In the genomic region with DNA sequence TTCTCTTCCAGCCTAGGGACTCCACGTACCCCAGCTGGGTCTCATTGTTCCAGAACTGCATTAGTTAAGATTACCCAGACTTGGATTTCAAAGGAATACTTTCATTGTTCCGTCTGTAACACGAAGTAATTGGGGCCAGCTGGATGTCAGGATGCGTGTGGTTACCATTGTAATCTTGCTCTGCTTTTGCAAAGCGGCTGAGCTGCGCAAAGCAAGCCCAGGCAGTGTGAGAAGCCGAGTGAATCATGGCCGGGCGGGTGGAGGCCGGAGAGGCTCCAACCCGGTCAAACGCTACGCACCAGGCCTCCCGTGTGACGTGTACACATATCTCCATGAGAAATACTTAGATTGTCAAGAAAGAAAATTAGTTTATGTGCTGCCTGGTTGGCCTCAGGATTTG, we compare ENCODE assay signal across 8 cellular contexts. TPM values are rescaled to one million over a fixed set of nuclear protein-coding genes. Genes with fewer than 3 reads are reported as not detected.
DNase-seq lines count a peak whose midpoint lies in the region; ATAC-seq and TF ChIP-seq lines count a peak whose summit lies in the region.

No MANE protein-coding gene starts in this region.

- TF ChIP-seq CTCF in astrocyte of the cerebellum (IDR thresholded peaks at IDR 0.05; ENCODE audit: low read depth, low read length, missing control alignments) = no peak
- TF ChIP-seq CTCF in right atrium auricular region (IDR thresholded peaks at IDR 0.05) = no peak
- no peak for TF ChIP-seq CTCF in GM13977 (IDR thresholded peaks at IDR 0.05; ENCODE audit: extremely low read depth, insufficient read depth, missing control alignments)

- ATAC-seq in GM21717 (IDR thresholded peaks at IDR 0.05; ENCODE audit: unreplicated experiment) = no peak

- H3K27ac ChIP-seq in right atrium auricular region (peak overlapping the region; percentile 55 to 78), rectal smooth muscle tissue (ENCODE audit: low read depth, low read length) (peak overlapping the region; percentile 14)

- H3K4me1 ChIP-seq in right atrium auricular region = peaks cover 0 to 19% of the 10 kb centered on the region in 2 donors
- no peaks in the 10 kb centered on the region for H3K4me1 ChIP-seq in rectal smooth muscle tissue (ENCODE audit: control insufficient read depth, insufficient read depth, low read length)

- H3K9me3 ChIP-seq in right atrium auricular region = no peaks in the 10 kb centered on the region

- DNase-seq in EL = peak; percentile 87
- DNase-seq in astrocyte of the cerebellum (ENCODE audit: low read depth) = peak; percentile 82
- DNase-seq in right atrium auricular region (ENCODE audit: low spot score) = peak; percentile 90
- DNase-seq in stimulated activated CD4-positive, alpha-beta T cell treated with anti-CD3 and anti-CD28 coated beads, Interleukin-2, amount 100 ng/mL, for 24 hours = no peak
- no peak for DNase-seq in GM13977 (ENCODE audit: low spot score)
- no peak for DNase-seq in NCI-H1092 treated with DMSO at 0.1 percent for 48 hours (lab: John Stamatoyannopoulos, UW)

- in situ Hi-C loops in astrocyte of the cerebellum (cut with HindIII; ENCODE audit: low sequenced_read_pairs) = no loop called here
- in situ Hi-C loops in GM13977 (cut with MboI; ENCODE audit: low pct_unique_long_range_greater_than_20kb, low sequenced_read_pairs, unreplicated experiment) = no loop called here

- H3K27me3 ChIP-seq in right atrium auricular region (no peaks in the 10 kb centered on the region), rectal smooth muscle tissue (ENCODE audit: control insufficient read depth, insufficient read depth, low read length) (no peaks in the 10 kb centered on the region)

- no peaks in the 10 kb centered on the region for H3K36me3 ChIP-seq in right atrium auricular region
- no peaks in the 10 kb centered on the region for H3K36me3 ChIP-seq in rectal smooth muscle tissue (ENCODE audit: control insufficient read depth, insufficient read depth, low read length)

- no peak overlapping the region for H3K4me3 ChIP-seq in astrocyte of the cerebellum (ENCODE audit: low read depth, low read length)
- no peak overlapping the region for H3K4me3 ChIP-seq in right atrium auricular region
- no peak overlapping the region for H3K4me3 ChIP-seq in rectal smooth muscle tissue (ENCODE audit: low read length)

- H3K9ac ChIP-seq in rectal smooth muscle tissue (ENCODE audit: low read length) = no peak overlapping the region

RNA-seq across cellular contexts. Expression of a gene that starts 21.0 kb away (rescaled TPM):
- total RNA-seq in right atrium auricular region = 1 to 10 TPM; 1.8 to 9.9 TPM

Comparison
In these comparisons a context has a peak if more than half of its experiments do, and no peak if none do; other contexts are left out.
1. DNase-seq: peak in EL (single experiment), astrocyte of the cerebellum (single experiment) and right atrium auricular region (single experiment); none in stimulated activated CD4-positive, alpha-beta T cell treated with anti-CD3 and anti-CD28 coated beads, Interleukin-2, amount 100 ng/mL, for 24 hours (0 of 2), GM13977 (single experiment) and NCI-H1092 treated with DMSO at 0.1 percent for 48 hours (single experiment).